1 cellular context compared by ENCODE assay signal in the genomic region with DNA sequence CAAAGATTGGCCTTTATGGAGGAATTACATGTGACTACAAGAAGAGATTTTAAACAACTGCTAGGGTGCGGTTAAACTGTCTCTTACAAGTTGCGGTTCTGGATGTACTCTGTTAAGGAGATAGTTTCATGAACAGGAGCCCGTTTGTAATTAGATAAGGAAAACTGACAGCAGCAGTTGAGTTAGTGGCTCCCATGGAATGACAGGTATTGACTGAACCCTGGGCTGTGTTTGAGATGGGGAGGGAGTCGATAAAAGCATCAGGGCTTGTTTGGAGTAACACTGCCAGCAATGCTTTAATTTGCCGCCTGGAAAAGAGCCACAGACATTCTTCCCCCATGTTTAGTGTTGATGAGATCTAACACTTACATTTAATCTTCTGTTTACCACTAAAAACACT.
TF ChIP-seq lines count a peak whose summit lies in the region.

No MANE protein-coding gene starts in this region.

TF ChIP-seq in H1, 55 proteins besides CTCF, POLR2A, EP300 and RAD21:
- no peak for TF ChIP-seq JUND (IDR thresholded peaks at IDR 0.05; ENCODE audit: low read length)
- no peak for TF ChIP-seq EGR1 (IDR thresholded peaks at IDR 0.05; ENCODE audit: borderline replicate concordance, low read depth, low read length)
- no peak for TF ChIP-seq SIX5 (IDR thresholded peaks at IDR 0.05; ENCODE audit: low read depth, low read length)
- no peak for TF ChIP-seq SP2 (IDR thresholded peaks at IDR 0.05; ENCODE audit: low read length)
- TF ChIP-seq, protein P1, sequence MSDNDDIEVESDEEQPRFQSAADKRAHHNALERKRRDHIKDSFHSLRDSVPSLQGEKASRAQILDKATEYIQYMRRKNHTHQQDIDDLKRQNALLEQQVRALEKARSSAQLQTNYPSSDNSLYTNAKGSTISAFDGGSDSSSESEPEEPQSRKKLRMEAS (IDR thresholded peaks at IDR 0.05): no peak
- no peak for TF ChIP-seq CTBP2 (IDR thresholded peaks at IDR 0.05; ENCODE audit: borderline replicate concordance, insufficient read depth, insufficient read length, low read length)
- TF ChIP-seq, protein P2, sequence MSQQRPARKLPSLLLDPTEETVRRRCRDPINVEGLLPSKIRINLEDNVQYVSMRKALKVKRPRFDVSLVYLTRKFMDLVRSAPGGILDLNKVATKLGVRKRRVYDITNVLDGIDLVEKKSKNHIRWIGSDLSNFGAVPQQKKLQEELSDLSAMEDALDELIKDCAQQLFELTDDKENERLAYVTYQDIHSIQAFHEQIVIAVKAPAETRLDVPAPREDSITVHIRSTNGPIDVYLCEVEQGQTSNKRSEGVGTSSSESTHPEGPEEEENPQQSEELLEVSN (IDR thresholded peaks at IDR 0.05): no peak
